In genomic region chr1:208979776-208980175, GRCh38 we compare ENCODE assay signal across 21 cellular contexts.
"Had no signal": no experiment of that assay in that cellular context is flagged by ENCODE, and none has a peak within 500 bp of the region (broad histone marks: within the 10 kb centered on the region; RNA-seq: fewer than 3 reads in every experiment).

No MANE protein-coding gene starts in this region.

- H3K9me3 Mint-ChIP-seq: activated CD4-positive, alpha-beta memory T cell treated with anti-CD3 and anti-CD28 coated beads for 36 hours; activated naive CD4-positive, alpha-beta T cell treated with anti-CD3 and anti-CD28 coated beads, Interleukin-2, amount 10 ng/mL, durations not matched to agents 7 days and 5 days; activated T-cell treated with anti-CD3 and anti-CD28 coated beads, Interleukin-2, amount 50 U/mL, for 24 hours; natural killer cell; T-helper 2 cell treated with Interferon-gamma antibody and Interleukin-4, amounts not matched to agents 5 μg/mL and 100 μg/mL, for 36 hours had no signal

- H3K9me3 ChIP-seq: adrenal gland, neutrophil, tibial artery had no signal

- H3K4me3 ChIP-seq: adrenal gland, left ventricle myocardium inferior, tibial artery had no signal

- H3K27ac ChIP-seq: adrenal gland, left ventricle myocardium inferior, neutrophil, parathyroid adenoma, tibial artery had no signal

- ATAC-seq: activated CD8-positive, alpha-beta memory T cell treated with anti-CD3 and anti-CD28 coated beads, Interleukin-2, amount 10 ng/mL, durations not matched to agents 7 days and 5 days; natural killer cell had no signal

- H3K4me3 Mint-ChIP-seq: activated CD4-positive, alpha-beta memory T cell treated with anti-CD3 and anti-CD28 coated beads for 36 hours; activated CD8-positive, alpha-beta memory T cell treated with anti-CD3 and anti-CD28 coated beads, Interleukin-2, amount 10 ng/mL, durations not matched to agents 7 days and 5 days; activated naive CD4-positive, alpha-beta T cell treated with anti-CD3 and anti-CD28 coated beads, Interleukin-2, amount 10 ng/mL, durations not matched to agents 7 days and 5 days; activated T-cell treated with anti-CD3 and anti-CD28 coated beads, Interleukin-2, amount 50 U/mL, for 24 hours; memory B cell; natural killer cell; T-helper 2 cell treated with Interferon-gamma antibody and Interleukin-4, amounts not matched to agents 5 μg/mL and 100 μg/mL, for 36 hours had no signal

- H3K27me3 Mint-ChIP-seq: memory B cell had no signal

- H2AFZ ChIP-seq: parathyroid adenoma had no signal

- H3K36me3 ChIP-seq: adrenal gland, left ventricle myocardium inferior, neutrophil, tibial artery had no signal

- H3K27ac Mint-ChIP-seq: activated CD4-positive, alpha-beta memory T cell treated with anti-CD3 and anti-CD28 coated beads for 36 hours; activated CD8-positive, alpha-beta memory T cell treated with anti-CD3 and anti-CD28 coated beads, Interleukin-2, amount 10 ng/mL, durations not matched to agents 7 days and 5 days; activated naive CD4-positive, alpha-beta T cell treated with anti-CD3 and anti-CD28 coated beads, Interleukin-2, amount 10 ng/mL, durations not matched to agents 7 days and 5 days; activated T-cell treated with anti-CD3 and anti-CD28 coated beads, Interleukin-2, amount 50 U/mL, for 24 hours; memory B cell; natural killer cell; T-helper 2 cell treated with Interferon-gamma antibody and Interleukin-4, amounts not matched to agents 5 μg/mL and 100 μg/mL, for 36 hours had no signal

- H3K9ac ChIP-seq: parathyroid adenoma had no signal

- H3K4me1 Mint-ChIP-seq: activated CD8-positive, alpha-beta memory T cell treated with anti-CD3 and anti-CD28 coated beads, Interleukin-2, amount 10 ng/mL, durations not matched to agents 7 days and 5 days; activated naive CD4-positive, alpha-beta T cell treated with anti-CD3 and anti-CD28 coated beads, Interleukin-2, amount 10 ng/mL, durations not matched to agents 7 days and 5 days; memory B cell; natural killer cell had no signal

- H3K27me3 ChIP-seq: adrenal gland, neutrophil, tibial artery had no signal

- H3K79me2 ChIP-seq: parathyroid adenoma had no signal

- DNase-seq: activated CD4-positive, alpha-beta memory T cell treated with anti-CD3 and anti-CD28 coated beads for 36 hours; activated CD8-positive, alpha-beta memory T cell treated with anti-CD3 and anti-CD28 coated beads, Interleukin-2, amount 10 ng/mL, durations not matched to agents 7 days and 5 days; activated naive CD4-positive, alpha-beta T cell treated with anti-CD3 and anti-CD28 coated beads, Interleukin-2, amount 10 ng/mL, durations not matched to agents 7 days and 5 days; activated T-cell treated with anti-CD3 and anti-CD28 coated beads, Interleukin-2, amount 50 U/mL, for 24 hours; adrenal gland; cortex of kidney; effector CD8-positive, alpha-beta T cell; glutamatergic neuron; hypothalamus; kidney; left ventricle myocardium inferior; natural killer cell; stimulated activated CD4-positive, alpha-beta T cell treated with anti-CD3 and anti-CD28 coated beads, Interleukin-12 subunit alpha, Interleukin-12 subunit beta, amount 100 ng/mL, for 4 hours; stimulated activated CD4-positive, alpha-beta T cell treated with anti-CD3 and anti-CD28 coated beads, Interleukin-2, amount 100 ng/mL, for 24 hours; stimulated activated naive CD4-positive, alpha-beta T cell; SW 1271; tibial artery had no signal

- H3K4me1 ChIP-seq: adrenal gland, parathyroid adenoma, tibial artery had no signal

- H3K36me3 Mint-ChIP-seq: activated CD4-positive, alpha-beta memory T cell treated with anti-CD3 and anti-CD28 coated beads for 36 hours; activated CD8-positive, alpha-beta memory T cell treated with anti-CD3 and anti-CD28 coated beads, Interleukin-2, amount 10 ng/mL, durations not matched to agents 7 days and 5 days; activated naive CD4-positive, alpha-beta T cell treated with anti-CD3 and anti-CD28 coated beads, Interleukin-2, amount 10 ng/mL, durations not matched to agents 7 days and 5 days; memory B cell; natural killer cell had no signal
